In the genomic region with DNA sequence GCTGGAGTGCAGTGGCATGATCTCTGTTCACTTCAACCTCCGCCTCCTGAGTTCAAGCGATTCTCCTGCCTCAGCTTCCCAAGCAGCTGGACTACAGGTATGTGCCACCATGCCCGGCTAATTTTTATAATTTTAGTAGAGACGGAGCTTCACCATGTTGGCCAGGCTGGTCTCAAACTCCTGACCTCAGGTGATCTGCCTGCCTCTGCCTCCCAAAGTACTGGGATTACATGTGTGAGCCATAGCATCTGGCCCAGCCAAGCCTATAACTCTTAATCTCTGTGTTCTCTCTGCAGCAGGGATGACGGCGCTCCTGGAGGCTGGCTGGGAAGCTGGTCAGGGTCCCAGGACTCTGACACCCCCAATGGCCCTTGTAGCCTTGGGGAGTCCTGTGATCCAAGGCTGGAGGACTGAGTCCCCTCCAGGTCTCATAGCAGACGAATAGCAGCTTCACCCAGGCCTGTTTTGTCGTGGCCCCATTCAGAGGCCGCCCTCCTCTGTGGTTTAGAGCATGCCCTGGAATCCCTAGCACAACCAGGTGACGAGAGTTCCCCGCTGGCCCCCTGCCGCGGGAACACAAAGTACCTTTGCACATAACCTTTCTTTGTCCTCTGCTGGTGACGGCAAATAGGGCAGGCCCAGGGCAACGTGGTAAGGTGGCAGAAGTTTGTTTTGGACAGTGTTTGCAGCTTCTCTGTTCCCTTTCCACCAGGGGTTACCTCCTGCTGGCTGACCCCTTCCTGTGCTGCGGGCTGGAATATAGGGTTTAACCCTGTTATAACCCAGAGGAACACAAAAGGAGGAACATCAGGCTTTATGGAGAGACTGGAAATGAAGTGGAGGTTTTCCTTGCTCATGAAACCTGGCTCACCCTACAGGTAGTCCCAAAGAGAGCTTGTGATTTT, we compare ENCODE assay signal across 8 cellular contexts. TPM values are rescaled to one million over a fixed set of nuclear protein-coding genes. Genes with fewer than 3 reads are reported as not detected.
A peak's percentile ranks its signal among the peaks of the same experiment; 100 is the strongest.
DNase-seq lines count a peak whose midpoint lies in the region; ATAC-seq and TF ChIP-seq lines count a peak whose summit lies in the region.

No MANE protein-coding gene starts in this region.

- H3K27me3 Mint-ChIP-seq in nephron (ENCODE audit: low read depth): peaks cover 12% of the 10 kb centered on the region

- peak overlapping the region; percentile 56 to 92 (median 82) for H3K27ac Mint-ChIP-seq in nephron

- peaks cover 43% of the 10 kb centered on the region for H3K4me1 Mint-ChIP-seq in nephron

- no peaks in the 10 kb centered on the region for H3K36me3 Mint-ChIP-seq in nephron (ENCODE audit: low read depth)

- ATAC-seq in GM18505 (IDR thresholded peaks at IDR 0.05; ENCODE audit: unreplicated experiment): no peak
- no peak for ATAC-seq in GM21528 (IDR thresholded peaks at IDR 0.05; ENCODE audit: low FRiP score, unreplicated experiment)

- no peaks in the 10 kb centered on the region for H3K9me3 Mint-ChIP-seq in nephron

- no peak overlapping the region for H3K4me3 Mint-ChIP-seq in nephron

- TF ChIP-seq CTCF in nephron (IDR thresholded peaks at IDR 0.05; ENCODE audit: unreplicated experiment in 3 of 3): no peak

- DNase-seq in COLO668 (lab: John Stamatoyannopoulos, UW; ENCODE audit: unreplicated experiment): peak; percentile 72
- peak; percentile 90 for DNase-seq in NCI-H69 (lab: John Stamatoyannopoulos, UW)
- peak; percentile 93 for DNase-seq in brain pericyte (ENCODE audit: low read depth, low spot score)
- DNase-seq in iPS-NIHi11 (ENCODE audit: low spot score): no peak
- no peak for DNase-seq in G401 (ENCODE audit: low spot score)

- in situ Hi-C loops in G401 (cut with HindIII; ENCODE audit: low sequenced_read_pairs): no loop called here

- no peak for TF ChIP-seq POLR2A in GM18505 (IDR thresholded peaks at IDR 0.05; ENCODE audit: borderline replicate concordance, extremely low read depth, insufficient read depth, insufficient read length)

RNA-seq across cellular contexts. Expression of a gene that starts 43.0 kb away (rescaled TPM):
- 18.5 and 26.4 TPM in 2 replicates for total RNA-seq in G401 (2014; rRNA removed; shearing (Covaris generic))

Comparison
In these comparisons a context has a peak if more than half of its experiments do, and no peak if none do; other contexts are left out.
1. DNase-seq: peak in COLO668 (single experiment), NCI-H69 (single experiment) and brain pericyte (single experiment); none in iPS-NIHi11 (single experiment) and G401 (single experiment).